In genomic region chr6:53651764-53652401, GRCh38 we compare ENCODE assay signal across 1 cellular context.
TF ChIP-seq lines count a peak whose summit lies in the region.

No MANE protein-coding gene starts in this region.

TF ChIP-seq in GM23338, 12 proteins besides CTCF, POLR2A, EP300 and RAD21 (continued from another document):
- TF ChIP-seq ZNF462 (CRISPR knock-in tag; IDR thresholded peaks at IDR 0.05) = no peak
- no peak for TF ChIP-seq REST (IDR thresholded peaks at IDR 0.05; ENCODE audit: unreplicated experiment)
- no peak for TF ChIP-seq ZNF331 (CRISPR knock-in tag; IDR thresholded peaks at IDR 0.05; ENCODE audit: low read depth)
- TF ChIP-seq JUNB (IDR thresholded peaks at IDR 0.05; ENCODE audit: unreplicated experiment) = no peak
- 0 out of 2 replicates have a peak, but pooled peaks have one; percentile 41 for TF ChIP-seq ETS1 (IDR thresholded peaks at IDR 0.05)
- no peak for TF ChIP-seq STAT1 (IDR thresholded peaks at IDR 0.05; ENCODE audit: unreplicated experiment)
- no peak for TF ChIP-seq ZNF114 (CRISPR knock-in tag; IDR thresholded peaks at IDR 0.05)
- no peak for TF ChIP-seq EZH2phosphoT487 (IDR thresholded peaks at IDR 0.05; ENCODE audit: unreplicated experiment)
